Comparison of ENCODE assay signal across 12 cellular contexts in the genomic region with DNA sequence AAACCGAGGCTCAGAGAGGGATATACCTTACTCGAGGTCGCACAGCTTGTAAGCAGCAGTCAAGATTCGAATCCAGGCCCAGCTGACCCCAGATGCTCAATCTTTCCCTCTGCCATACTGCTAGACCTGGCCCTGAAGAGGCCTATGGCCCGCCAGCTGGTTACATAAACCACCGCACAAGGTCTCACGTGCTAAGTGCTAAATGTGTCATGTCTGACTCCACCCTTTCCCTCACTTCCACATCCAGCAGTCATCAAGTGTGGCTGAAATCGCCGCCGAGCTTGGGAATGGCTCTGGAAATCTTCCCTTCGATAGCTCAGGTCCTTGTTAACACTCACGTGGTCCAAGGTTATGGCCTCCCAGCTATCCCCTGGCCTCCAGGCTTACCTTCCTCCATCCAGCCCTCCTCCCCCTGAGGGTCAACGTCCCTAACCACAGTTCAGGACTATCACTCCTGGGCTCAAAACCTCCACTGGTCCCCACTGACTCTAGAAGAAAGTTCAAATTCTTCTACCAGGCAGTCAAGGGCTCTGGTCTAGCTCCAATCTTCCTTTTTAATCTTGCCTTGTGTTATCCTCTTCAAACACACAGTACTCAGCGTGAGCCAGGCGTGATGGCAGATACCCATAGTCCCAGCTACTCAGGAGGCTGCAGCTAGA. TPM values are rescaled to one million over a fixed set of nuclear protein-coding genes. Genes with fewer than 3 reads are reported as not detected.
DNase-seq lines count a peak whose midpoint lies in the region; ATAC-seq and TF ChIP-seq lines count a peak whose summit lies in the region.
"Had no signal": no experiment of that assay in that cellular context is flagged by ENCODE, and none has a peak within 500 bp of the region (broad histone marks: within the 10 kb centered on the region; RNA-seq: fewer than 3 reads in every experiment).

No MANE protein-coding gene starts in this region.

- peaks cover 0 to 4% of the 10 kb centered on the region in 2 donors for H3K4me1 ChIP-seq in uterus

- intact Hi-C loops in activated naive CD4-positive, alpha-beta T cell treated with anti-CD3 and anti-CD28 coated beads for 36 hours (cut with micrococcal nuclease), result loop anchor here (5.0 kb wide), 1 partner anchor 456 kb away; a partner anchor contains a TSS
- intact Hi-C loops in dendritic cell treated with granulocyte-macrophage colony-stimulating factor and Interleukin-4, amounts not matched to agents 40 ng/mL and 50 ng/mL, for 4 days (cut with micrococcal nuclease), result no loop called here
- intact Hi-C loops in uterus (cut with DNase I; ENCODE audit: low total_unique reads), result no loop called here

- peak in 1 of 2 donors; percentile 24 for TF ChIP-seq POLR2A in uterus (IDR thresholded peaks at IDR 0.05)

- H3K4me1 Mint-ChIP-seq in activated naive CD4-positive, alpha-beta T cell treated with anti-CD3 and anti-CD28 coated beads for 36 hours (ENCODE audit: low read depth), result peaks cover 54% of the 10 kb centered on the region
- peaks cover 60% of the 10 kb centered on the region for H3K4me1 Mint-ChIP-seq in dendritic cell treated with granulocyte-macrophage colony-stimulating factor and Interleukin-4, amounts not matched to agents 40 ng/mL and 50 ng/mL, for 4 days (ENCODE audit: low read depth)
- peaks cover 40% of the 10 kb centered on the region for H3K4me1 Mint-ChIP-seq in mesothelial cell of epicardium

- CTCF ChIA-PET in activated naive CD4-positive, alpha-beta T cell treated with anti-CD3 and anti-CD28 coated beads for 36 hours (lab: Charles Lee), result interaction anchor here (1.2 to 1.5 kb wide), 7 partner anchors 16 to 120 kb away, joined by 3 to 7 read pairs (median 5); a partner anchor contains a TSS

- no peak overlapping the region for H3K4me3 Mint-ChIP-seq in activated naive CD4-positive, alpha-beta T cell treated with anti-CD3 and anti-CD28 coated beads for 36 hours
- peak overlapping the region; percentile 0 for H3K4me3 Mint-ChIP-seq in dendritic cell treated with granulocyte-macrophage colony-stimulating factor and Interleukin-4, amounts not matched to agents 40 ng/mL and 50 ng/mL, for 4 days
- H3K4me3 Mint-ChIP-seq in mesothelial cell of epicardium, result peak overlapping the region; percentile 87
- H3K4me3 Mint-ChIP-seq: WTC11 had no signal

- no peaks in the 10 kb centered on the region for H3K9me3 ChIP-seq in uterus

- H3K27me3 ChIP-seq in uterus, result no peaks in the 10 kb centered on the region

- no peaks in the 10 kb centered on the region for H3K9me3 Mint-ChIP-seq in activated naive CD4-positive, alpha-beta T cell treated with anti-CD3 and anti-CD28 coated beads for 36 hours
- no peaks in the 10 kb centered on the region for H3K9me3 Mint-ChIP-seq in dendritic cell treated with granulocyte-macrophage colony-stimulating factor and Interleukin-4, amounts not matched to agents 40 ng/mL and 50 ng/mL, for 4 days
- H3K9me3 Mint-ChIP-seq in mesothelial cell of epicardium, result no peaks in the 10 kb centered on the region
- H3K9me3 Mint-ChIP-seq: WTC11 had no signal

- ATAC-seq in HG02885 (IDR thresholded peaks at IDR 0.05; ENCODE audit: poor library complexity, unreplicated experiment), result no peak
- ATAC-seq: WTC11 had no signal

- H3K27ac ChIP-seq in uterus, result peak overlapping the region; percentile 99 to 100

- H3K4me3 ChIP-seq in uterus, result no peak overlapping the region

- TF ChIP-seq CTCF in mesothelial cell of epicardium (IDR thresholded peaks at IDR 0.05; ENCODE audit: unreplicated experiment) (no peak), uterus (IDR thresholded peaks at IDR 0.05) (no peak)

- H3K36me3 ChIP-seq in uterus, result no peaks in the 10 kb centered on the region

- peak overlapping the region; percentile 67 for H3K27ac Mint-ChIP-seq in activated naive CD4-positive, alpha-beta T cell treated with anti-CD3 and anti-CD28 coated beads for 36 hours
- H3K27ac Mint-ChIP-seq in dendritic cell treated with granulocyte-macrophage colony-stimulating factor and Interleukin-4, amounts not matched to agents 40 ng/mL and 50 ng/mL, for 4 days, result peak overlapping the region; percentile 81
- peak overlapping the region; percentile 98 for H3K27ac Mint-ChIP-seq in mesothelial cell of epicardium

- DNase-seq in activated naive CD4-positive, alpha-beta T cell treated with anti-CD3 and anti-CD28 coated beads for 36 hours, result no peak
- DNase-seq in activated naive CD4-positive, alpha-beta T cell treated with Interleukin-2 at 50 U/mL for 16 hours, result no peak
- no peak for DNase-seq in mesothelial cell of epicardium (ENCODE audit: low spot score in 2 of 2, unreplicated experiment in 2 of 2)
- DNase-seq in uterus, result peak; percentile 59 to 71
- no peak for DNase-seq in NCI-H1436 treated with DMSO at 0.1 percent for 48 hours (lab: John Stamatoyannopoulos, UW)
- no peak for DNase-seq in hippocampal formation (lab: John Stamatoyannopoulos, UW)
- DNase-seq: stimulated activated CD4-positive, alpha-beta T cell treated with anti-CD3 and anti-CD28 coated beads, Interleukin-12 subunit alpha, Interleukin-12 subunit beta, amount 100 ng/mL, for 4 hours had no signal

- H3K27me3 Mint-ChIP-seq in activated naive CD4-positive, alpha-beta T cell treated with anti-CD3 and anti-CD28 coated beads for 36 hours (ENCODE audit: low read depth), result no peaks in the 10 kb centered on the region
- no peaks in the 10 kb centered on the region for H3K27me3 Mint-ChIP-seq in dendritic cell treated with granulocyte-macrophage colony-stimulating factor and Interleukin-4, amounts not matched to agents 40 ng/mL and 50 ng/mL, for 4 days
- no peaks in the 10 kb centered on the region for H3K27me3 Mint-ChIP-seq in mesothelial cell of epicardium (ENCODE audit: low read depth)

- H3K36me3 Mint-ChIP-seq in activated naive CD4-positive, alpha-beta T cell treated with anti-CD3 and anti-CD28 coated beads for 36 hours (ENCODE audit: low read depth), result no peaks in the 10 kb centered on the region
- H3K36me3 Mint-ChIP-seq in dendritic cell treated with granulocyte-macrophage colony-stimulating factor and Interleukin-4, amounts not matched to agents 40 ng/mL and 50 ng/mL, for 4 days (ENCODE audit: low read depth), result peaks cover 9% of the 10 kb centered on the region
- H3K36me3 Mint-ChIP-seq in mesothelial cell of epicardium, result no peaks in the 10 kb centered on the region
- H3K36me3 Mint-ChIP-seq: WTC11 had no signal

RNA-seq across cellular contexts. Expression of a gene that starts 3.5 kb away (rescaled TPM):
- 1 to 10 TPM; 9.2 to 9.4 TPM for total RNA-seq in activated naive CD4-positive, alpha-beta T cell treated with anti-CD3 and anti-CD28 coated beads for 36 hours
- 36.4 to 40.1 TPM (median 39.7 TPM) in 3 replicates for total RNA-seq in mesothelial cell of epicardium
- 100 to 1,000 TPM in 1 of 4 donors, 10 to 100 TPM in 3; 22.7 to 116 (median 39.2) TPM for total RNA-seq in uterus

RNA-seq across cellular contexts. Expression of a gene that starts 5.4 kb away (rescaled TPM):
- total RNA-seq in activated naive CD4-positive, alpha-beta T cell treated with anti-CD3 and anti-CD28 coated beads for 36 hours, result not detected
- total RNA-seq in mesothelial cell of epicardium (not detected in 3 replicates), uterus (not detected)
- total RNA-seq: epithelial cell of proximal tubule, LHCN-M2 had no signal

RNA-seq across cellular contexts. Expression of a gene that starts 8.3 kb away (rescaled TPM):
- 100 to 1,000 TPM; 204 to 205 TPM for total RNA-seq in activated naive CD4-positive, alpha-beta T cell treated with anti-CD3 and anti-CD28 coated beads for 36 hours
- total RNA-seq in mesothelial cell of epicardium (195 to 208 TPM (median 204 TPM) in 3 replicates), uterus (100 to 1,000 TPM in 2 of 4 donors, 10 to 100 TPM in 2; 19.7 to 167 (median 77.6) TPM)

RNA-seq across cellular contexts. Expression of a gene that starts 31.0 kb away (rescaled TPM):
- 1 to 10 TPM; 5.1 to 5.9 TPM for total RNA-seq in activated naive CD4-positive, alpha-beta T cell treated with anti-CD3 and anti-CD28 coated beads for 36 hours
- total RNA-seq in mesothelial cell of epicardium (15.9 to 17.7 TPM (median 16.0 TPM) in 3 replicates), uterus (10 to 100 TPM in 2 of 4 donors, 1 to 10 TPM in 2; 3.2 to 16.9 (median 10.9) TPM)

RNA-seq across cellular contexts. Expression of a gene that starts 36.6 kb away (rescaled TPM):
- 1 to 10 TPM; 1.3 to 1.6 TPM for total RNA-seq in activated naive CD4-positive, alpha-beta T cell treated with anti-CD3 and anti-CD28 coated beads for 36 hours
- total RNA-seq in mesothelial cell of epicardium (24.8 to 26.8 TPM (median 26.5 TPM) in 3 replicates), uterus (10 to 100 TPM in 1 of 4 donors, 1 to 10 TPM in 2, not detected in 1; 2.8 to 17.9 (median 6.2) TPM)

Comparison
In these comparisons a context has a peak if more than half of its experiments do, and no peak if none do; other contexts are left out.
1. DNase-seq: peak in uterus (2 of 2); none in activated naive CD4-positive, alpha-beta T cell treated with anti-CD3 and anti-CD28 coated beads for 36 hours (single experiment), activated naive CD4-positive, alpha-beta T cell treated with Interleukin-2 at 50 U/mL for 16 hours (single experiment), mesothelial cell of epicardium (0 of 2), NCI-H1436 treated with DMSO at 0.1 percent for 48 hours (single experiment) and hippocampal formation (0 of 2).
2. Peak in every context shown above with its lines, with median percentiles within 50 percentile points of each other: H3K27ac Mint-ChIP-seq.